In genomic region chr22:25405854-25406509, GRCh38 we compare ENCODE assay signal across 8 cellular contexts.
DNase-seq lines count a peak whose midpoint lies in the region; ATAC-seq, FAIRE-seq and TF ChIP-seq lines count a peak whose summit lies in the region.

No MANE protein-coding gene starts in this region.

- H3K9me3 ChIP-seq in K562 (replicated peaks; ENCODE audit: control insufficient read depth, insufficient read depth, low read depth, low read length) = no peaks in the 10 kb centered on the region
- H3K9me3 ChIP-seq in transverse colon = no peaks in the 10 kb centered on the region

- H3K27ac Mint-ChIP-seq in activated naive CD4-positive, alpha-beta T cell treated with anti-CD3 and anti-CD28 coated beads, Interleukin-2, amount 10 ng/mL, durations not matched to agents 7 days and 5 days = peak overlapping the region; percentile 85
- peak overlapping the region; percentile 10 for H3K27ac Mint-ChIP-seq in memory B cell

- CTCF ChIA-PET in activated naive CD4-positive, alpha-beta T cell treated with anti-CD3 and anti-CD28 coated beads, Interleukin-2, amount 10 ng/mL, durations not matched to agents 7 days and 5 days (lab: Charles Lee) = interaction anchor here (0.6 to 0.7 kb wide), 2 partner anchors 42 kb away, joined by 4 to 5 read pairs; no protein-coding TSS in a partner anchor
- CTCF ChIA-PET in K562 (lab: Yijun Ruan, JAX; ENCODE audit: low intra/inter-chr PET ratio) = no interaction called here

- H3K4me3 ChIP-seq in K562 (peak overlapping the region; percentile 71), transverse colon (peak overlapping the region in 3 of 4 donors; percentile 65 to 98 (median 84))

- H3K9me3 Mint-ChIP-seq in activated naive CD4-positive, alpha-beta T cell treated with anti-CD3 and anti-CD28 coated beads, Interleukin-2, amount 10 ng/mL, durations not matched to agents 7 days and 5 days = no peaks in the 10 kb centered on the region
- H3K9me3 Mint-ChIP-seq in memory B cell = no peaks in the 10 kb centered on the region

- TF ChIP-seq EP300 in K562 (IDR thresholded peaks at IDR 0.05; ENCODE audit: low read length) (no peak), transverse colon (IDR thresholded peaks at IDR 0.05; ENCODE audit: low read depth) (no peak)

- no peak for FAIRE-seq in K562 (lab: Jason Lieb, UNC)

- H3K4me2 ChIP-seq in K562 (ENCODE audit: insufficient read depth, low read length) = peak overlapping the region; percentile 76

- DNase-seq in activated naive CD4-positive, alpha-beta T cell treated with anti-CD3 and anti-CD28 coated beads, Interleukin-2, amount 10 ng/mL, durations not matched to agents 7 days and 5 days = peak; percentile 18
- no peak for DNase-seq in activated naive CD4-positive, alpha-beta T cell (lab: John Stamatoyannopoulos, UW)
- no peak for DNase-seq in K562 (ENCODE audit: extremely low read depth in 1 of 4, low spot score in 3 of 4)
- no peak for DNase-seq in memory B cell (ENCODE audit: low spot score in 2 of 2)
- no peak for DNase-seq in transverse colon
- DNase-seq in HK-2 (ENCODE audit: unreplicated experiment) = no peak
- DNase-seq in anterior cingulate cortex (lab: John Stamatoyannopoulos, UW) = no peak
- DNase-seq in NCI-H2171 treated with DMSO at 0.1 percent for 48 hours (lab: John Stamatoyannopoulos, UW) = no peak

- H3K4me1 Mint-ChIP-seq in activated naive CD4-positive, alpha-beta T cell treated with anti-CD3 and anti-CD28 coated beads, Interleukin-2, amount 10 ng/mL, durations not matched to agents 7 days and 5 days = peaks cover 43% of the 10 kb centered on the region
- H3K4me1 Mint-ChIP-seq in memory B cell = peaks cover 14% of the 10 kb centered on the region

- 66% methylated on average over 12 of the region's 19 CpGs for WGBS in K562 (ENCODE audit: insufficient coverage, low coverage, missing lambda C conversion rate)
- 73% methylated on average over 19 of the region's 19 CpGs; no CpG with 5 or more reads in 1 of the 2 donors for WGBS in transverse colon (ENCODE audit: low coverage in 1 of 2), 2 donors

- TF ChIP-seq RAD21 in K562 (CRISPR knock-in tag; conservative IDR thresholded peaks at IDR 0.05 in 1 of 2, IDR thresholded peaks at IDR 0.05 in 1 of 2) = no peak

- H3K9me1 ChIP-seq in K562 (ENCODE audit: control insufficient read depth, insufficient read depth, low read length) = no peaks in the 10 kb centered on the region

- peaks cover 6 to 28% of the 10 kb centered on the region in 2 experiments; a peak in 4 of 5 replicates for H3K4me1 ChIP-seq in K562 (replicated peaks in 1 of 2; ENCODE audit: control insufficient read depth in 2 of 2, insufficient read depth in 2 of 2, low read length in 2 of 2)
- peaks cover 14 to 38% (median 29%) of the 10 kb centered on the region in 4 donors for H3K4me1 ChIP-seq in transverse colon

- POLR2A ChIA-PET in K562 (lab: Yijun Ruan, JAX) = no interaction called here

- H3K79me2 ChIP-seq in K562 (ENCODE audit: control insufficient read depth, insufficient read depth, low read length) = peaks cover 42% of the 10 kb centered on the region

- H3K27ac ChIP-seq in K562 (ENCODE audit: extremely low read depth, low read depth, low read length) = peak overlapping the region; percentile 76; the same call in 2 of the 3 replicates
- H3K27ac ChIP-seq in transverse colon = peak overlapping the region; percentile 85 to 93 (median 91)

- ATAC-seq in K562 = no peak
- ATAC-seq in memory B cell (ENCODE audit: low read depth) = no peak

- peaks cover 7% of the 10 kb centered on the region; the same call in 1 of the 2 replicates for H4K20me1 ChIP-seq in K562 (replicated peaks; ENCODE audit: control insufficient read depth, insufficient read depth, low read length)

- TF ChIP-seq CTCF in K562 (IDR thresholded peaks at IDR 0.05 in 2 of 3, conservative IDR thresholded peaks at IDR 0.05 in 1 of 3; ENCODE audit: insufficient read depth in 2 of 3, low read depth in 1 of 3, low read length in 3 of 3) = no peak
- TF ChIP-seq CTCF in transverse colon (IDR thresholded peaks at IDR 0.05) = no peak

- in situ Hi-C loops in K562 (cut with MboI) (no loop called here), transverse colon (cut with MboI; ENCODE audit: low pct_ligation_motif_present in 1 of 4, low pct_unique_long_range_greater_than_20kb in 1 of 4, low sequenced_read_pairs in 3 of 4) (no loop called here)

- peak overlapping the region; percentile 66 for H2AFZ ChIP-seq in K562 (ENCODE audit: low read depth, low read length)

- peak overlapping the region; percentile 73 for H3K4me3 Mint-ChIP-seq in activated naive CD4-positive, alpha-beta T cell treated with anti-CD3 and anti-CD28 coated beads, Interleukin-2, amount 10 ng/mL, durations not matched to agents 7 days and 5 days
- H3K4me3 Mint-ChIP-seq in memory B cell = peak overlapping the region; percentile 61

- no peaks in the 10 kb centered on the region for H3K27me3 Mint-ChIP-seq in activated naive CD4-positive, alpha-beta T cell treated with anti-CD3 and anti-CD28 coated beads, Interleukin-2, amount 10 ng/mL, durations not matched to agents 7 days and 5 days
- no peaks in the 10 kb centered on the region for H3K27me3 Mint-ChIP-seq in memory B cell

- no peak for TF ChIP-seq POLR2A in K562 (conservative IDR thresholded peaks at IDR 0.05)
- TF ChIP-seq POLR2A in transverse colon (IDR thresholded peaks at IDR 0.05) = no peak

- H3K36me3 ChIP-seq in K562 (ENCODE audit: control insufficient read depth, insufficient read depth, low read length) (no peaks in the 10 kb centered on the region), transverse colon (no peaks in the 10 kb centered on the region)

- H3K27me3 ChIP-seq in K562 (ENCODE audit: control insufficient read depth in 2 of 2, insufficient read depth in 2 of 2, low read length in 2 of 2) (no peaks in the 10 kb centered on the region), transverse colon (no peaks in the 10 kb centered on the region)

- peak overlapping the region; percentile 77 to 92; a peak in 3 of 4 replicates for H3K9ac ChIP-seq in K562 (ENCODE audit: insufficient read depth in 1 of 2, low read depth in 2 of 2, low read length in 2 of 2)

- BruUV-seq in K562 (replicated peaks; lab: Mats Ljungman, UMichigan) = TSS peak; percentile 87

- intact Hi-C loops in K562 (cut with micrococcal nuclease) (no loop called here), transverse colon (cut with DNase I; ENCODE audit: low total_unique reads) (no loop called here)

- H3K36me3 Mint-ChIP-seq in activated naive CD4-positive, alpha-beta T cell treated with anti-CD3 and anti-CD28 coated beads, Interleukin-2, amount 10 ng/mL, durations not matched to agents 7 days and 5 days = no peaks in the 10 kb centered on the region
- H3K36me3 Mint-ChIP-seq in memory B cell = no peaks in the 10 kb centered on the region

TF ChIP-seq in K562, 482 proteins besides CTCF, POLR2A, EP300 and RAD21:
- TF ChIP-seq MAFK (IDR thresholded peaks at IDR 0.05; ENCODE audit: low read length) (no peak), ZNF316 (IDR thresholded peaks at IDR 0.05) (0 out of 2 replicates have a peak, but pooled peaks have one; percentile 28)
